In genomic region chr10:70296406-70296899, GRCh38 we compare ENCODE assay signal across 9 cellular contexts. TPM values are rescaled to one million over a fixed set of nuclear protein-coding genes. Genes with fewer than 3 reads are reported as not detected.
DNase-seq lines count a peak whose midpoint lies in the region; ATAC-seq and TF ChIP-seq lines count a peak whose summit lies in the region.
"Had no signal": no experiment of that assay in that cellular context is flagged by ENCODE, and none has a peak within 500 bp of the region (broad histone marks: within the 10 kb centered on the region; RNA-seq: fewer than 3 reads in every experiment).

No MANE protein-coding gene starts in this region.

- DNase-seq in AG09309 (ENCODE audit: low read depth): peak; percentile 56
- DNase-seq in MV-4-11 (lab: John Stamatoyannopoulos, UW): peak; percentile 24
- DNase-seq in colonic mucosa: peak; percentile 59
- DNase-seq in mesenteric fat pad (ENCODE audit: low spot score): peak; percentile 93
- no peak for DNase-seq in H7
- DNase-seq in NCI-H526 (lab: John Stamatoyannopoulos, UW): no peak
- no peak for DNase-seq in NCI-H748 treated with DMSO at 0.1 percent for 48 hours (lab: John Stamatoyannopoulos, UW)

- no peak overlapping the region for H3K27ac ChIP-seq in colonic mucosa

- no peaks in the 10 kb centered on the region for H3K4me1 ChIP-seq in colonic mucosa

- no peak overlapping the region for H3K4me3 ChIP-seq in AG09309 (ENCODE audit: control insufficient read depth, low read depth, low read length)
- H3K4me3 ChIP-seq in colonic mucosa: no peak overlapping the region
- H3K4me3 ChIP-seq in H7 (ENCODE audit: insufficient read depth, low read depth, low read length): no peak overlapping the region

- no peaks in the 10 kb centered on the region for H3K27me3 ChIP-seq in colonic mucosa
- H3K27me3 ChIP-seq in H7 (ENCODE audit: control insufficient read depth, insufficient read depth, low read length): no peaks in the 10 kb centered on the region

- intact Hi-C loops in colonic mucosa (cut with DNase I): no loop called here

- ATAC-seq in HG02970 (IDR thresholded peaks at IDR 0.05; ENCODE audit: low FRiP score, unreplicated experiment): no peak

- no peak for TF ChIP-seq CTCF in AG09309 (IDR thresholded peaks at IDR 0.05; ENCODE audit: control insufficient read depth, insufficient read depth, low read depth, low read length, missing control alignments)
- no peak for TF ChIP-seq CTCF in colonic mucosa (IDR thresholded peaks at IDR 0.05)

- H3K9ac ChIP-seq in colonic mucosa (ENCODE audit: low read depth in 2 of 2, low read length in 2 of 2): no peak overlapping the region

- no peaks in the 10 kb centered on the region for H3K9me3 ChIP-seq in colonic mucosa

- H3K36me3 ChIP-seq in colonic mucosa: no peaks in the 10 kb centered on the region
- H3K36me3 ChIP-seq in H7 (replicated peaks; ENCODE audit: control insufficient read depth, insufficient read depth, low read length): no peaks in the 10 kb centered on the region

RNA-seq across cellular contexts. Expression of gene NPFFR1, which starts 12.6 kb away (rescaled TPM):
- total RNA-seq in colonic mucosa (under 1 TPM; 0.07 to 0.08 TPM), mesenteric fat pad (not detected)
- not detected in 2 replicates for total RNA-seq in H7 (2014; rRNA removed; shearing (Covaris generic))
- total RNA-seq: SK-MEL-5 had no signal

Comparison
In these comparisons a context has a peak if more than half of its experiments do, and no peak if none do; other contexts are left out.
1. DNase-seq: peak in AG09309 (single experiment), MV-4-11 (single experiment), colonic mucosa (single experiment) and mesenteric fat pad (single experiment); none in H7 (single experiment), NCI-H526 (0 of 2) and NCI-H748 treated with DMSO at 0.1 percent for 48 hours (single experiment).